14 cellular contexts compared by ENCODE assay signal in genomic region chr1:59123081-59123675, GRCh38.
DNase-seq lines count a peak whose midpoint lies in the region; ATAC-seq and TF ChIP-seq lines count a peak whose summit lies in the region.
"Had no signal": no experiment of that assay in that cellular context is flagged by ENCODE, and none has a peak within 500 bp of the region (broad histone marks: within the 10 kb centered on the region; RNA-seq: fewer than 3 reads in every experiment).

No MANE protein-coding gene starts in this region.

- no peaks in the 10 kb centered on the region for H3K9me3 Mint-ChIP-seq in activated T-helper 17 cell treated with anti-CD3 and anti-CD28 coated beads, Interleukin-2, amount 50 U/mL, for 72 hours

- peaks cover 32% of the 10 kb centered on the region for H3K27me3 Mint-ChIP-seq in activated T-helper 17 cell treated with anti-CD3 and anti-CD28 coated beads, Interleukin-2, amount 50 U/mL, for 72 hours

- H3K4me3 ChIP-seq in esophagus muscularis mucosa (no peak overlapping the region), subcutaneous abdominal adipose tissue (ENCODE audit: low read depth in 1 of 5, low read length in 5 of 5) (no peak overlapping the region), right cardiac atrium (ENCODE audit: low read length) (no peak overlapping the region)
- H3K4me3 ChIP-seq: K562 had no signal

- no peaks in the 10 kb centered on the region for H3K9me3 ChIP-seq in esophagus muscularis mucosa
- H3K9me3 ChIP-seq in subcutaneous abdominal adipose tissue (ENCODE audit: control insufficient read depth in 5 of 5, low read length in 5 of 5): no peaks in the 10 kb centered on the region
- H3K9me3 ChIP-seq in right cardiac atrium (ENCODE audit: control insufficient read depth, low read length): no peaks in the 10 kb centered on the region
- H3K9me3 ChIP-seq: BE2C had no signal

- H3K4me1 ChIP-seq in esophagus muscularis mucosa: no peaks in the 10 kb centered on the region
- peaks cover 0 to 25% (median 10%) of the 10 kb centered on the region in 5 donors for H3K4me1 ChIP-seq in subcutaneous abdominal adipose tissue (ENCODE audit: control insufficient read depth in 5 of 5, insufficient read depth in 5 of 5, low read length in 5 of 5)
- H3K4me1 ChIP-seq in right cardiac atrium (ENCODE audit: control insufficient read depth, insufficient read depth, low read length): peaks cover 2% of the 10 kb centered on the region
- H3K4me1 ChIP-seq: BE2C had no signal

- ATAC-seq in activated T-helper 17 cell treated with anti-CD3 and anti-CD28 coated beads, Interleukin-2, amount 50 U/mL, for 72 hours (replicated peaks): peak; percentile 20
- no peak for ATAC-seq in right cardiac atrium
- ATAC-seq: HCT116, K562 had no signal

- H3K4me1 Mint-ChIP-seq in activated T-helper 17 cell treated with anti-CD3 and anti-CD28 coated beads, Interleukin-2, amount 50 U/mL, for 72 hours: peaks cover 12% of the 10 kb centered on the region

- intact Hi-C loops in esophagus muscularis mucosa (cut with DNase I): no loop called here
- intact Hi-C loops in right cardiac atrium (cut with DNase I): no loop called here

- H3K27me3 ChIP-seq in esophagus muscularis mucosa: no peaks in the 10 kb centered on the region
- H3K27me3 ChIP-seq in subcutaneous abdominal adipose tissue (ENCODE audit: control insufficient read depth in 5 of 5, insufficient read depth in 4 of 5, low read length in 5 of 5): no peaks in the 10 kb centered on the region
- H3K27me3 ChIP-seq in right cardiac atrium (ENCODE audit: control insufficient read depth, insufficient read depth): no peaks in the 10 kb centered on the region
- H3K27me3 ChIP-seq: BE2C had no signal

- H3K36me3 ChIP-seq in esophagus muscularis mucosa (no peaks in the 10 kb centered on the region), subcutaneous abdominal adipose tissue (ENCODE audit: control insufficient read depth in 5 of 5, insufficient read depth in 5 of 5, low read length in 5 of 5) (no peaks in the 10 kb centered on the region)
- H3K36me3 ChIP-seq: BE2C had no signal

- DNase-seq in HT1080 (ENCODE audit: low read depth) (peak; percentile 45), esophagus muscularis mucosa (ENCODE audit: extremely low spot score) (peak; percentile 26), GM19238 (ENCODE audit: insufficient read length, low spot score) (no peak), NCI-H2196 treated with DMSO at 0.1 percent for 48 hours (lab: John Stamatoyannopoulos, UW; ENCODE audit: unreplicated experiment) (no peak), right cardiac atrium (no peak)
- DNase-seq: BE2C; CD4-positive, alpha-beta memory T cell; NCI-H1092 treated with DMSO at 0.1 percent for 48 hours; NCI-H1694; SHP77 treated with DMSO at 0.1 percent for 48 hours had no signal

- WGBS in esophagus muscularis mucosa: 94% methylated on average over 2 of the region's 2 CpGs
- 97% methylated on average over 2 of the region's 2 CpGs for WGBS in right cardiac atrium

- TF ChIP-seq CTCF in esophagus muscularis mucosa (IDR thresholded peaks at IDR 0.05): no peak

- no peak overlapping the region for H3K9ac ChIP-seq in subcutaneous abdominal adipose tissue (ENCODE audit: low read length in 5 of 5)

- H3K4me3 Mint-ChIP-seq in activated T-helper 17 cell treated with anti-CD3 and anti-CD28 coated beads, Interleukin-2, amount 50 U/mL, for 72 hours: no peak overlapping the region
- H3K4me3 Mint-ChIP-seq: CD4-positive, alpha-beta memory T cell had no signal

- no peaks in the 10 kb centered on the region for H3K36me3 Mint-ChIP-seq in activated T-helper 17 cell treated with anti-CD3 and anti-CD28 coated beads, Interleukin-2, amount 50 U/mL, for 72 hours (ENCODE audit: low read depth)
- H3K36me3 Mint-ChIP-seq: CD4-positive, alpha-beta memory T cell had no signal

- no peak for TF ChIP-seq EP300 in esophagus muscularis mucosa (IDR thresholded peaks at IDR 0.05)

- TF ChIP-seq POLR2A in esophagus muscularis mucosa (IDR thresholded peaks at IDR 0.05; ENCODE audit: low read depth): no peak

- H3K27ac ChIP-seq in esophagus muscularis mucosa (replicated peaks in 1 of 4) (no peak overlapping the region), subcutaneous abdominal adipose tissue (ENCODE audit: low read depth, low read length) (peak overlapping the region; percentile 79), right cardiac atrium (ENCODE audit: low read length) (no peak overlapping the region)

- H3K27ac Mint-ChIP-seq in activated T-helper 17 cell treated with anti-CD3 and anti-CD28 coated beads, Interleukin-2, amount 50 U/mL, for 72 hours: no peak overlapping the region

Comparison
In these comparisons a context has a peak if more than half of its experiments do, and no peak if none do; other contexts are left out.
1. DNase-seq: peak in HT1080 (single experiment) and esophagus muscularis mucosa (single experiment); none in GM19238 (single experiment), NCI-H2196 treated with DMSO at 0.1 percent for 48 hours (single experiment) and right cardiac atrium (0 of 3).